In genomic region chr1:62508187-62508758, GRCh38 we compare ENCODE assay signal across 8 cellular contexts.
DNase-seq lines count a peak whose midpoint lies in the region; ATAC-seq, FAIRE-seq and TF ChIP-seq lines count a peak whose summit lies in the region.

No MANE protein-coding gene starts in this region.

- ATAC-seq in GM18867 (IDR thresholded peaks at IDR 0.05; ENCODE audit: unreplicated experiment) = no peak
- no peak for ATAC-seq in activated CD8-positive, alpha-beta memory T cell treated with anti-CD3 and anti-CD28 coated beads, Interleukin-2, amount 10 ng/mL, durations not matched to agents 7 days and 5 days

- H3K27me3 ChIP-seq in adrenal gland = no peaks in the 10 kb centered on the region
- H3K27me3 ChIP-seq in keratinocyte (ENCODE audit: control insufficient read depth, extremely low read depth, insufficient read depth, low read length) = no peaks in the 10 kb centered on the region
- H3K27me3 ChIP-seq in sigmoid colon = no peaks in the 10 kb centered on the region

- intact Hi-C loops in adrenal gland (cut with DNase I) (loop anchor here in 1 of 2 donors (5.0 kb wide), 1 partner anchor 239 kb away; no protein-coding TSS in a partner anchor), sigmoid colon (cut with DNase I) (loop anchor here (2.0 kb wide), 1 partner anchor 239 kb away; no protein-coding TSS in a partner anchor)

- no peak overlapping the region for H3K4me2 ChIP-seq in keratinocyte (ENCODE audit: control insufficient read depth, extremely low read depth, insufficient read depth, low read depth, low read length)

- TF ChIP-seq EP300 in sigmoid colon (IDR thresholded peaks at IDR 0.05) = no peak

- dilution Hi-C loops in keratinocyte (cut with MboI; ENCODE audit: extremely low pct_ligation_motif_present, low sequenced_read_pairs) = no loop called here

- no peaks in the 10 kb centered on the region for H3K4me1 Mint-ChIP-seq in activated CD4-positive, alpha-beta T cell treated with anti-CD3 and anti-CD28 coated beads, Interleukin-2, amount 10 ng/mL, durations not matched to agents 7 days and 5 days
- no peaks in the 10 kb centered on the region for H3K4me1 Mint-ChIP-seq in activated CD8-positive, alpha-beta memory T cell treated with anti-CD3 and anti-CD28 coated beads, Interleukin-2, amount 10 ng/mL, durations not matched to agents 7 days and 5 days

- no peak overlapping the region for H3K27ac Mint-ChIP-seq in activated CD4-positive, alpha-beta T cell treated with anti-CD3 and anti-CD28 coated beads, Interleukin-2, amount 10 ng/mL, durations not matched to agents 7 days and 5 days
- no peak overlapping the region for H3K27ac Mint-ChIP-seq in activated CD8-positive, alpha-beta memory T cell treated with anti-CD3 and anti-CD28 coated beads, Interleukin-2, amount 10 ng/mL, durations not matched to agents 7 days and 5 days

- H3K36me3 Mint-ChIP-seq in activated CD4-positive, alpha-beta T cell treated with anti-CD3 and anti-CD28 coated beads, Interleukin-2, amount 10 ng/mL, durations not matched to agents 7 days and 5 days (ENCODE audit: low read depth) = no peaks in the 10 kb centered on the region
- H3K36me3 Mint-ChIP-seq in activated CD8-positive, alpha-beta memory T cell treated with anti-CD3 and anti-CD28 coated beads, Interleukin-2, amount 10 ng/mL, durations not matched to agents 7 days and 5 days = no peaks in the 10 kb centered on the region

- no peak overlapping the region for H3K4me3 Mint-ChIP-seq in activated CD4-positive, alpha-beta T cell treated with anti-CD3 and anti-CD28 coated beads, Interleukin-2, amount 10 ng/mL, durations not matched to agents 7 days and 5 days
- H3K4me3 Mint-ChIP-seq in activated CD8-positive, alpha-beta memory T cell treated with anti-CD3 and anti-CD28 coated beads, Interleukin-2, amount 10 ng/mL, durations not matched to agents 7 days and 5 days = no peak overlapping the region

- no peaks in the 10 kb centered on the region for H3K9me1 ChIP-seq in keratinocyte (ENCODE audit: control insufficient read depth, extremely low read depth, insufficient read depth, low read length)

- no peaks in the 10 kb centered on the region for H3K4me1 ChIP-seq in adrenal gland (replicated peaks in 1 of 2)
- no peaks in the 10 kb centered on the region for H3K4me1 ChIP-seq in keratinocyte (ENCODE audit: control insufficient read depth, extremely low read depth, insufficient read depth, low read length)
- no peaks in the 10 kb centered on the region for H3K4me1 ChIP-seq in sigmoid colon

- peak; percentile 40 for DNase-seq in activated CD4-positive, alpha-beta T cell treated with anti-CD3 and anti-CD28 coated beads, Interleukin-2, amount 10 ng/mL, durations not matched to agents 7 days and 5 days
- DNase-seq in activated CD4-positive, alpha-beta T cell treated with anti-CD3 and anti-CD28 coated beads, Interleukin-2, amount 50 U/mL, for 4 hours = no peak
- DNase-seq in NAMALWA (ENCODE audit: low spot score) (peak; percentile 67), adrenal gland (peak in 3 of 7 donors; percentile 12 to 35 (median 29)), keratinocyte (ENCODE audit: low read depth, low spot score) (no peak), sigmoid colon (no peak)
- no peak for DNase-seq in activated CD8-positive, alpha-beta memory T cell treated with anti-CD3 and anti-CD28 coated beads, Interleukin-2, amount 10 ng/mL, durations not matched to agents 7 days and 5 days

- no peaks in the 10 kb centered on the region for H3K27me3 Mint-ChIP-seq in activated CD4-positive, alpha-beta T cell treated with anti-CD3 and anti-CD28 coated beads, Interleukin-2, amount 10 ng/mL, durations not matched to agents 7 days and 5 days
- no peaks in the 10 kb centered on the region for H3K27me3 Mint-ChIP-seq in activated CD8-positive, alpha-beta memory T cell treated with anti-CD3 and anti-CD28 coated beads, Interleukin-2, amount 10 ng/mL, durations not matched to agents 7 days and 5 days

- peak; percentile 26 for FAIRE-seq in keratinocyte (lab: Jason Lieb, UNC)

- H3K9me3 ChIP-seq in adrenal gland (replicated peaks in 1 of 3) (no peaks in the 10 kb centered on the region), keratinocyte (ENCODE audit: control insufficient read depth, low read depth, low read length) (no peaks in the 10 kb centered on the region), sigmoid colon (no peaks in the 10 kb centered on the region)

- H3K27ac ChIP-seq in adrenal gland (no peak overlapping the region), keratinocyte (ENCODE audit: control insufficient read depth, insufficient read depth, low read length) (no peak overlapping the region), sigmoid colon (no peak overlapping the region)

- no peaks in the 10 kb centered on the region for H3K79me2 ChIP-seq in keratinocyte (ENCODE audit: control insufficient read depth, insufficient read depth, low read length)

- TF ChIP-seq CTCF in adrenal gland (IDR thresholded peaks at IDR 0.05) (peak; percentile 27 to 63 (median 51)), keratinocyte (optimal IDR thresholded peaks at IDR 0.05 in 1 of 3, IDR thresholded peaks at IDR 0.05 in 1 of 3, conservative IDR thresholded peaks at IDR 0.05 in 1 of 3; ENCODE audit: extremely low read depth in 1 of 3, insufficient read depth in 2 of 3, low read length in 3 of 3) (peak in 2 of 3 experiments; percentile 34 to 45), sigmoid colon (IDR thresholded peaks at IDR 0.05) (peak in 1 of 4 experiments; percentile 45)

- CTCF ChIA-PET in activated CD4-positive, alpha-beta T cell treated with anti-CD3 and anti-CD28 coated beads, Interleukin-2, amount 10 ng/mL, durations not matched to agents 7 days and 5 days (lab: Charles Lee) = interaction anchor here (0.6 kb wide), 1 partner anchor 281 kb away, joined by 3 read pairs; no protein-coding TSS in a partner anchor
- CTCF ChIA-PET in activated CD8-positive, alpha-beta memory T cell treated with anti-CD3 and anti-CD28 coated beads, Interleukin-2, amount 10 ng/mL, durations not matched to agents 7 days and 5 days (lab: Charles Lee) = interaction anchor here (0.9 to 4.5 kb wide), 5 partner anchors 8 to 238 kb away, joined by 3 to 37 read pairs (median 4); no protein-coding TSS in a partner anchor

- no peak overlapping the region for H2AFZ ChIP-seq in keratinocyte (ENCODE audit: control insufficient read depth, low read length)

- H3K9ac ChIP-seq in keratinocyte (ENCODE audit: control insufficient read depth, extremely low read depth, insufficient read depth, low read length) = no peak overlapping the region

- H3K4me3 ChIP-seq in adrenal gland (no peak overlapping the region), keratinocyte (ENCODE audit: control insufficient read depth in 2 of 3, extremely low read depth in 1 of 3, insufficient read depth in 2 of 3, low read depth in 1 of 3, low read length in 3 of 3) (no peak overlapping the region), sigmoid colon (no peak overlapping the region)

- WGBS in adrenal gland, 4 donors = 90 to 94% (median 93%) methylated on average over 1 of the region's 1 CpG
- WGBS in sigmoid colon, 2 donors = 83 to 89% methylated on average over 1 of the region's 1 CpG

- POLR2A ChIA-PET in activated CD4-positive, alpha-beta T cell treated with anti-CD3 and anti-CD28 coated beads, Interleukin-2, amount 10 ng/mL, durations not matched to agents 7 days and 5 days (lab: Charles Lee) = no interaction called here

- H4K20me1 ChIP-seq in keratinocyte (ENCODE audit: control insufficient read depth, extremely low read depth, insufficient read depth, low read length) = no peaks in the 10 kb centered on the region

- no peaks in the 10 kb centered on the region for H3K9me3 Mint-ChIP-seq in activated CD4-positive, alpha-beta T cell treated with anti-CD3 and anti-CD28 coated beads, Interleukin-2, amount 10 ng/mL, durations not matched to agents 7 days and 5 days
- no peaks in the 10 kb centered on the region for H3K9me3 Mint-ChIP-seq in activated CD8-positive, alpha-beta memory T cell treated with anti-CD3 and anti-CD28 coated beads, Interleukin-2, amount 10 ng/mL, durations not matched to agents 7 days and 5 days (ENCODE audit: low read depth)

- H3K36me3 ChIP-seq in adrenal gland (replicated peaks in 1 of 2) (no peaks in the 10 kb centered on the region), keratinocyte (ENCODE audit: control insufficient read depth in 2 of 2, extremely low read depth in 1 of 2, insufficient read depth in 2 of 2, low read length in 2 of 2) (peaks cover under 1 to 10% of the 10 kb centered on the region in 2 experiments), sigmoid colon (peaks cover 0 to 68% (median 5%) of the 10 kb centered on the region in 4 donors)

- no peak for TF ChIP-seq POLR2A in adrenal gland (IDR thresholded peaks at IDR 0.05)
- no peak for TF ChIP-seq POLR2A in sigmoid colon (IDR thresholded peaks at IDR 0.05)

Comparison
In these comparisons a context has a peak if more than half of its experiments do, and no peak if none do; other contexts are left out.
1. DNase-seq: peak in activated CD4-positive, alpha-beta T cell treated with anti-CD3 and anti-CD28 coated beads, Interleukin-2, amount 10 ng/mL, durations not matched to agents 7 days and 5 days (single experiment) and NAMALWA (single experiment); none in activated CD4-positive, alpha-beta T cell treated with anti-CD3 and anti-CD28 coated beads, Interleukin-2, amount 50 U/mL, for 4 hours (0 of 2), keratinocyte (single experiment), sigmoid colon (single experiment) and activated CD8-positive, alpha-beta memory T cell treated with anti-CD3 and anti-CD28 coated beads, Interleukin-2, amount 10 ng/mL, durations not matched to agents 7 days and 5 days (single experiment).